In the genomic region with DNA sequence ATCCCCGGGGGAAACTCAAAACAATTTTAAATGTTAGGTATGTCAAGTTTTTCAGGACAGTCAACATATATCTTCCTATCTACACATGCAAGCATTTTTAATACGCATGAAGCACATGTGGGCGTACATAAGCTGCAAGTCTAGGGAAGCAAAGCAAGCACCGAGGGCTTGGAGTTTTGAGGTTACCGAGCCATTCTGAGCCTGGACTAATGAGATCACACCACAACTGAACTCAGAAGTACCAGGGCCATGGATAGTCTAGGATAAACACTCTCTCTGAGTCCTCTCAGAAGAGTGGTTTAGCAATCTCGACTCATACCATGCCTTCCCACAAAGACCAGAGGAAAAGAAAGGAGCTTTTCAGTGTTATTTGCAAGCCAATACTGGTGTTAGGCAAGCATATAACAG, we compare ENCODE assay signal across 1 cellular context.
TF ChIP-seq lines count a peak whose summit lies in the region.

No MANE protein-coding gene starts in this region.

TF ChIP-seq in SK-N-SH, 30 proteins besides CTCF, POLR2A, EP300 and RAD21 (continued from another document):
- no peak for TF ChIP-seq MXI1 (IDR thresholded peaks at IDR 0.05; ENCODE audit: low read depth, low read length)
- no peak for TF ChIP-seq NFIC (IDR thresholded peaks at IDR 0.05; ENCODE audit: borderline replicate concordance)
- no peak for TF ChIP-seq ELF1 (IDR thresholded peaks at IDR 0.05)
- TF ChIP-seq SMC3 (IDR thresholded peaks at IDR 0.05; ENCODE audit: low read depth, low read length), result no peak
- no peak for TF ChIP-seq USF1 (IDR thresholded peaks at IDR 0.05; ENCODE audit: borderline replicate concordance, low read depth)
- no peak for TF ChIP-seq MAX (IDR thresholded peaks at IDR 0.05; ENCODE audit: low read depth)
